Comparison of ENCODE assay signal across 31 cellular contexts in genomic region chr1:7654725-7655124, GRCh38.
"Had no signal": no experiment of that assay in that cellular context is flagged by ENCODE, and none has a peak within 500 bp of the region (broad histone marks: within the 10 kb centered on the region; RNA-seq: fewer than 3 reads in every experiment).

No MANE protein-coding gene starts in this region.

- FAIRE-seq: TTC549 had no signal

- H3K36me3 Mint-ChIP-seq: activated naive CD4-positive, alpha-beta T cell treated with anti-CD3 and anti-CD28 coated beads, Interleukin-2, amount 50 U/mL, for 24 hours; activated naive CD8-positive, alpha-beta T cell treated with anti-CD3 and anti-CD28 coated beads, Interleukin-2, amount 10 ng/mL, durations not matched to agents 7 days and 5 days had no signal

- H3K27ac Mint-ChIP-seq: activated CD4-positive, alpha-beta T cell treated with anti-CD3 and anti-CD28 coated beads, Interleukin-2, amount 10 ng/mL, durations not matched to agents 24 days and 14 days; activated CD8-positive, alpha-beta T cell treated with anti-CD3 and anti-CD28 coated beads for 36 hours; activated naive CD4-positive, alpha-beta T cell treated with anti-CD3 and anti-CD28 coated beads, Interleukin-2, amount 50 U/mL, for 24 hours; activated naive CD8-positive, alpha-beta T cell treated with anti-CD3 and anti-CD28 coated beads, Interleukin-2, amount 10 ng/mL, durations not matched to agents 7 days and 5 days; activated T-helper 2 cell treated with anti-CD3 and anti-CD28 coated beads, Interferon-gamma antibody, Interleukin-2, Interleukin-4, amounts not matched to agents 10 μg/mL and 5 μg/mL and 100 μg/mL, durations not matched to agents 14 hours and 24 hours and 36 hours; T-helper 1 cell treated with Interleukin-12 subunit alpha and Interleukin-12 subunit beta and Interleukin-4 antibody, amounts not matched to agents 30 μg/mL and 1 μg/mL, for 36 hours; T-helper 2 cell treated with Interferon-gamma antibody and Interleukin-4, amounts not matched to agents 5 μg/mL and 100 μg/mL, for 36 hours had no signal

- ATAC-seq: activated CD8-positive, alpha-beta T cell treated with anti-CD3 and anti-CD28 coated beads for 36 hours; PC-3 had no signal

- H3K9me3 ChIP-seq: ascending aorta, MG63, Peyer's patch, SJSA1, SK-N-SH had no signal

- H3K36me3 ChIP-seq: ascending aorta, MG63, Peyer's patch, SJSA1 had no signal

- H3K4me1 ChIP-seq: ascending aorta, Peyer's patch, SJSA1 had no signal

- H3K27ac ChIP-seq: ascending aorta, Peyer's patch, SJSA1 had no signal

- DNase-seq: activated CD4-positive, alpha-beta T cell treated with anti-CD3 and anti-CD28 coated beads, Interleukin-2, amount 10 ng/mL, durations not matched to agents 24 days and 14 days; activated CD4-positive, alpha-beta T cell treated with anti-CD3 and anti-CD28 coated beads, Interleukin-2, amount 50 U/mL, for 4 hours; activated CD8-positive, alpha-beta T cell treated with anti-CD3 and anti-CD28 coated beads for 36 hours; activated gamma-delta T cell; activated naive CD4-positive, alpha-beta T cell treated with Interleukin-2 at 50 U/mL for 16 hours; activated naive CD8-positive, alpha-beta T cell treated with anti-CD3 and anti-CD28 coated beads, Interleukin-2, amount 10 ng/mL, durations not matched to agents 7 days and 5 days; activated T-cell treated with anti-CD3 and anti-CD28 coated beads, Interleukin-2, amount 50 U/mL, for 1 hour; amygdala; caudate nucleus; cerebellar nuclear complex; MG63; NCI-H1048; NCI-H1105 treated with DMSO at 0.1 percent for 48 hours; NCI-H1436; NCI-H1694; NCI-H1930; NCI-H2081 treated with DMSO at 0.1 percent for 48 hours; NCI-H345; NCI-H524 treated with DMSO at 0.1 percent for 48 hours; PC-3; Peyer's patch; RPMI8226; SHP77 treated with DMSO at 0.1 percent for 48 hours; SK-N-SH had no signal

- H3K4me3 ChIP-seq: ascending aorta, MG63, Peyer's patch, SJSA1 had no signal

- H3K4me1 Mint-ChIP-seq: activated CD4-positive, alpha-beta T cell treated with anti-CD3 and anti-CD28 coated beads, Interleukin-2, amount 10 ng/mL, durations not matched to agents 24 days and 14 days; activated naive CD4-positive, alpha-beta T cell treated with anti-CD3 and anti-CD28 coated beads, Interleukin-2, amount 50 U/mL, for 24 hours; activated naive CD8-positive, alpha-beta T cell treated with anti-CD3 and anti-CD28 coated beads, Interleukin-2, amount 10 ng/mL, durations not matched to agents 7 days and 5 days had no signal

- H3K4me2 ChIP-seq: SK-N-SH had no signal

- H3K4me3 Mint-ChIP-seq: activated CD4-positive, alpha-beta T cell treated with anti-CD3 and anti-CD28 coated beads, Interleukin-2, amount 10 ng/mL, durations not matched to agents 24 days and 14 days; activated CD8-positive, alpha-beta T cell treated with anti-CD3 and anti-CD28 coated beads for 36 hours; activated naive CD4-positive, alpha-beta T cell treated with anti-CD3 and anti-CD28 coated beads, Interleukin-2, amount 50 U/mL, for 24 hours; activated naive CD8-positive, alpha-beta T cell treated with anti-CD3 and anti-CD28 coated beads, Interleukin-2, amount 10 ng/mL, durations not matched to agents 7 days and 5 days; T-helper 1 cell treated with Interleukin-12 subunit alpha and Interleukin-12 subunit beta and Interleukin-4 antibody, amounts not matched to agents 30 μg/mL and 1 μg/mL, for 36 hours; T-helper 2 cell treated with Interferon-gamma antibody and Interleukin-4, amounts not matched to agents 5 μg/mL and 100 μg/mL, for 36 hours had no signal

- H3K27me3 Mint-ChIP-seq: activated CD4-positive, alpha-beta T cell treated with anti-CD3 and anti-CD28 coated beads, Interleukin-2, amount 10 ng/mL, durations not matched to agents 24 days and 14 days; activated CD8-positive, alpha-beta T cell treated with anti-CD3 and anti-CD28 coated beads for 36 hours; activated naive CD4-positive, alpha-beta T cell treated with anti-CD3 and anti-CD28 coated beads, Interleukin-2, amount 50 U/mL, for 24 hours; activated naive CD8-positive, alpha-beta T cell treated with anti-CD3 and anti-CD28 coated beads, Interleukin-2, amount 10 ng/mL, durations not matched to agents 7 days and 5 days had no signal

- H3K9ac ChIP-seq: SK-N-SH had no signal

- H3K27me3 ChIP-seq: ascending aorta, MG63, Peyer's patch, SJSA1 had no signal

- H3K9me2 ChIP-seq: SK-N-SH had no signal

- H3K9me3 Mint-ChIP-seq: activated CD4-positive, alpha-beta T cell treated with anti-CD3 and anti-CD28 coated beads, Interleukin-2, amount 10 ng/mL, durations not matched to agents 24 days and 14 days; activated CD8-positive, alpha-beta T cell treated with anti-CD3 and anti-CD28 coated beads for 36 hours; activated naive CD4-positive, alpha-beta T cell treated with anti-CD3 and anti-CD28 coated beads, Interleukin-2, amount 50 U/mL, for 24 hours; T-helper 2 cell treated with Interferon-gamma antibody and Interleukin-4, amounts not matched to agents 5 μg/mL and 100 μg/mL, for 36 hours had no signal
